8 cellular contexts compared by ENCODE assay signal in the genomic region with DNA sequence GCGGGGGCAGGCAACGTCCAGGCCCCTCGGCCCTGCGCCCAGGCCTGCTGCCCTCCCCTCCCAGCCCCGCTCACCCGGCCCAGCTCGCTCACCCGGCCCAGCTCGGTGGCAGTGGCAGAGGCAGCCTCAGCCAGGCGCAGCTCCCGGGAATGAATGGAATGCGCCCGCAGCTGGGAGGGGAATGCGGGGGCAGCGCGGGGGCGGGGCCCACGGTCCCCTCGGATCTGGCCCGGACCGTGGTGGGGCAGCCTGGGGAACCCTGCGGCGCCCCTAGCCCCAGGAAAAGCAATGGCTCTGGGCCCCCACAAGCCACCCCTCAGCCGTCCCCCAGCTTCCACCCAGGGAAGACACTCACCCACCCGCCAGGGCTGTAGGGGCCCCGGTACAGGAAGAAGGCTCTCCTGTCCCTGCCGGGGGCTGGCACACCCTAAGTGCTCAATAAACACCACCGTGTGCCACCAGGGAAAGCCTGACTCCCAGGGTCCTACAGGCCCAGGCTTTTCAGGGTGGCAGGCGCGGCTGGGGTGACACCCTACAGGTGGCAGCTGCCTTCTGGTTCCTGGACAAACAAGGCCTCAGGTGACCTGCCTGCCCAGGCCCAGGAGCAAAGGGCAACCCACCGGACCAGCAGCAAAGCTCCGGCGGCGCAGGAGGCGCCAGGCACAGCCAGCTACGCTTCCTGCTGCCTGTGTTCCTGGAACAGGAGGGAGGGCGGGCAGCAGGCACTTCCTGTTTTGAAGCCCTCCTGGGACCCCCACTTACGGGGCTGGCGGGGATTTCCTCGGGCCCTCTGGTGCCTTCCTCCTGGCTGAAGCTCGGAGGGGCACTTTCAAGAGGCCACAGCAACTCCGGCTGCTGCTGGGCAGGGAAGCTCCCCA. TPM values are rescaled to one million over a fixed set of nuclear protein-coding genes. Genes with fewer than 3 reads are reported as not detected.
DNase-seq lines count a peak whose midpoint lies in the region; ATAC-seq and TF ChIP-seq lines count a peak whose summit lies in the region.

No MANE protein-coding gene starts in this region.

- DNase-seq in BE2C = peak; percentile 62
- DNase-seq in NAMALWA (ENCODE audit: low spot score) = peak; percentile 60
- peak; percentile 60 to 89 for DNase-seq in dermis microvascular lymphatic vessel endothelial cell (ENCODE audit: low read depth in 2 of 2)
- DNase-seq in lung microvascular endothelial cell (ENCODE audit: low read depth in 2 of 2) = peak; percentile 59 to 78
- DNase-seq in uterus = peak in 1 of 2 donors; percentile 67
- no peak for DNase-seq in T-helper 1 cell

- ATAC-seq in GM21447 (IDR thresholded peaks at IDR 0.05; ENCODE audit: unreplicated experiment) (no peak), GM18873 (IDR thresholded peaks at IDR 0.05; ENCODE audit: low FRiP score, unreplicated experiment) (no peak)

- H3K4me3 ChIP-seq in BE2C (ENCODE audit: low read depth, low read length) (no peak overlapping the region), uterus (peak overlapping the region; percentile 8 to 11)

- H3K36me3 ChIP-seq in BE2C = peaks cover 31% of the 10 kb centered on the region
- H3K36me3 ChIP-seq in uterus = no peaks in the 10 kb centered on the region

- TF ChIP-seq POLR2A in uterus (IDR thresholded peaks at IDR 0.05) = peak in 1 of 2 donors; percentile 17

- no peak for TF ChIP-seq CTCF in BE2C (IDR thresholded peaks at IDR 0.05; ENCODE audit: low read depth, low read length)
- TF ChIP-seq CTCF in uterus (IDR thresholded peaks at IDR 0.05) = no peak

- H3K4me1 ChIP-seq in BE2C (peaks cover 31% of the 10 kb centered on the region), uterus (peaks cover 12 to 51% of the 10 kb centered on the region in 2 donors)

- H3K9me3 ChIP-seq in BE2C (no peaks in the 10 kb centered on the region), uterus (no peaks in the 10 kb centered on the region)

- H3K27ac ChIP-seq in uterus = peak overlapping the region; percentile 78 to 79

- H3K27me3 ChIP-seq in BE2C (no peaks in the 10 kb centered on the region), uterus (no peaks in the 10 kb centered on the region)

- intact Hi-C loops in uterus (cut with DNase I; ENCODE audit: low total_unique reads) = no loop called here

RNA-seq across cellular contexts. Expression of gene PLXNB2, which starts 13.8 kb away (rescaled TPM):
- polyA plus RNA-seq in BE2C (2012; ENCODE audit: insufficient read depth, insufficient read length, low read depth) = 287 TPM
- total RNA-seq in dermis microvascular lymphatic vessel endothelial cell (49.4 and 71.9 TPM in 2 replicates), lung microvascular endothelial cell (47.3 and 55.2 TPM in 2 replicates), uterus (100 to 1,000 TPM in 2 of 4 donors, 10 to 100 TPM in 2; 44.7 to 208 (median 126) TPM)

RNA-seq across cellular contexts. Expression of gene MAPK11, which starts 23.5 kb away (rescaled TPM):
- 38.3 TPM for polyA plus RNA-seq in BE2C (2012; ENCODE audit: insufficient read depth, insufficient read length, low read depth)
- total RNA-seq in dermis microvascular lymphatic vessel endothelial cell (19.9 and 25.9 TPM in 2 replicates), lung microvascular endothelial cell (16.3 and 21.8 TPM in 2 replicates), uterus (10 to 100 TPM in 3 of 4 donors, 1 to 10 TPM in 1; 7.9 to 39.5 (median 22.4) TPM)

RNA-seq across cellular contexts. Expression of gene MAPK12, which starts 32.2 kb away (rescaled TPM):
- 189 TPM for polyA plus RNA-seq in BE2C (2012; ENCODE audit: insufficient read depth, insufficient read length, low read depth)
- total RNA-seq in dermis microvascular lymphatic vessel endothelial cell (40.6 and 70.2 TPM in 2 replicates), lung microvascular endothelial cell (37.0 and 53.6 TPM in 2 replicates), uterus (10 to 100 TPM; 10.3 to 41.4 (median 28.3) TPM)

RNA-seq across cellular contexts. Expression of gene DENND6B, which starts 33.1 kb away (rescaled TPM):
- polyA plus RNA-seq in BE2C (2012; ENCODE audit: insufficient read depth, insufficient read length, low read depth) = 7.1 TPM
- total RNA-seq in dermis microvascular lymphatic vessel endothelial cell (0.64 and 1.9 TPM in 2 replicates), lung microvascular endothelial cell (0.65 and 1.8 TPM in 2 replicates), uterus (10 to 100 TPM in 1 of 4 donors, 1 to 10 TPM in 3; 2.9 to 15.5 (median 8.0) TPM)

RNA-seq across cellular contexts. Expression of gene HDAC10, which starts 42.6 kb away (rescaled TPM):
- 151 TPM for polyA plus RNA-seq in BE2C (2012; ENCODE audit: insufficient read depth, insufficient read length, low read depth)
- 9.4 and 18.2 TPM in 2 replicates for total RNA-seq in dermis microvascular lymphatic vessel endothelial cell
- total RNA-seq in lung microvascular endothelial cell = 9.4 and 11.3 TPM in 2 replicates
- total RNA-seq in uterus = 10 to 100 TPM in 3 of 4 donors, 1 to 10 TPM in 1; 1.2 to 40.5 (median 20.6) TPM

Comparison
In these comparisons a context has a peak if more than half of its experiments do, and no peak if none do; other contexts are left out.
1. DNase-seq: peak in BE2C (single experiment), NAMALWA (single experiment), dermis microvascular lymphatic vessel endothelial cell (2 of 2) and lung microvascular endothelial cell (2 of 2); none in T-helper 1 cell (0 of 5).